Comparison of ENCODE assay signal across 1 cellular context in genomic region chr3:122977645-122978466, GRCh38.
TF ChIP-seq lines count a peak whose summit lies in the region.

No MANE protein-coding gene starts in this region.

TF ChIP-seq in HEK293, 187 proteins besides CTCF, POLR2A, EP300 and RAD21 (continued from another document):
- no peak for TF ChIP-seq ZSCAN4 (tag by site-specific recombination; IDR thresholded peaks at IDR 0.05)
- TF ChIP-seq PRDM1 (tag by site-specific recombination; IDR thresholded peaks at IDR 0.05): no peak
- no peak for TF ChIP-seq ZNF701 (tag by site-specific recombination; IDR thresholded peaks at IDR 0.05)
- no peak for TF ChIP-seq KLF7 (tag by site-specific recombination; IDR thresholded peaks at IDR 0.05; ENCODE audit: borderline replicate concordance)
- TF ChIP-seq, protein P1, sequence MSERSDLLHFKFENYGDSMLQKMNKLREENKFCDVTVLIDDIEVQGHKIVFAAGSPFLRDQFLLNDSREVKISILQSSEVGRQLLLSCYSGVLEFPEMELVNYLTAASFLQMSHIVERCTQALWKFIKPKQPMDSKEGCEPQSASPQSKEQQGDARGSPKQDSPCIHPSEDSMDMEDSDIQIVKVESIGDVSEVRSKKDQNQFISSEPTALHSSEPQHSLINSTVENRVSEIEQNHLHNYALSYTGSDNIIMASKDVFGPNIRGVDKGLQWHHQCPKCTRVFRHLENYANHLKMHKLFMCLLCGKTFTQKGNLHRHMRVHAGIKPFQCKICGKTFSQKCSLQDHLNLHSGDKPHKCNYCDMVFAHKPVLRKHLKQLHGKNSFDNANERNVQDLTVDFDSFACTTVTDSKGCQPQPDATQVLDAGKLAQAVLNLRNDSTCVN (tag by site-specific recombination; optimal IDR thresholded peaks at IDR 0.05): peak; percentile 26
- TF ChIP-seq ZNF184 (tag by site-specific recombination; IDR thresholded peaks at IDR 0.05): peak; percentile 44; the same call in 1 of the 2 replicates
- TF ChIP-seq, protein P2, sequence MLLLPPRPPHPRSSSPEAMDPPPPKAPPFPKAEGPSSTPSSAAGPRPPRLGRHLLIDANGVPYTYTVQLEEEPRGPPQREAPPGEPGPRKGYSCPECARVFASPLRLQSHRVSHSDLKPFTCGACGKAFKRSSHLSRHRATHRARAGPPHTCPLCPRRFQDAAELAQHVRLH (tag by site-specific recombination; IDR thresholded peaks at IDR 0.05): no peak
- no peak for TF ChIP-seq WT1 (tag by site-specific recombination; IDR thresholded peaks at IDR 0.05)
- TF ChIP-seq ZBTB20 (tag by site-specific recombination; IDR thresholded peaks at IDR 0.05): no peak; the same call in 1 of the 2 replicates
- peak; percentile 52; the same call in 1 of the 2 replicates for TF ChIP-seq ZEB2 (tag by site-specific recombination; IDR thresholded peaks at IDR 0.05)
- TF ChIP-seq, protein P3, sequence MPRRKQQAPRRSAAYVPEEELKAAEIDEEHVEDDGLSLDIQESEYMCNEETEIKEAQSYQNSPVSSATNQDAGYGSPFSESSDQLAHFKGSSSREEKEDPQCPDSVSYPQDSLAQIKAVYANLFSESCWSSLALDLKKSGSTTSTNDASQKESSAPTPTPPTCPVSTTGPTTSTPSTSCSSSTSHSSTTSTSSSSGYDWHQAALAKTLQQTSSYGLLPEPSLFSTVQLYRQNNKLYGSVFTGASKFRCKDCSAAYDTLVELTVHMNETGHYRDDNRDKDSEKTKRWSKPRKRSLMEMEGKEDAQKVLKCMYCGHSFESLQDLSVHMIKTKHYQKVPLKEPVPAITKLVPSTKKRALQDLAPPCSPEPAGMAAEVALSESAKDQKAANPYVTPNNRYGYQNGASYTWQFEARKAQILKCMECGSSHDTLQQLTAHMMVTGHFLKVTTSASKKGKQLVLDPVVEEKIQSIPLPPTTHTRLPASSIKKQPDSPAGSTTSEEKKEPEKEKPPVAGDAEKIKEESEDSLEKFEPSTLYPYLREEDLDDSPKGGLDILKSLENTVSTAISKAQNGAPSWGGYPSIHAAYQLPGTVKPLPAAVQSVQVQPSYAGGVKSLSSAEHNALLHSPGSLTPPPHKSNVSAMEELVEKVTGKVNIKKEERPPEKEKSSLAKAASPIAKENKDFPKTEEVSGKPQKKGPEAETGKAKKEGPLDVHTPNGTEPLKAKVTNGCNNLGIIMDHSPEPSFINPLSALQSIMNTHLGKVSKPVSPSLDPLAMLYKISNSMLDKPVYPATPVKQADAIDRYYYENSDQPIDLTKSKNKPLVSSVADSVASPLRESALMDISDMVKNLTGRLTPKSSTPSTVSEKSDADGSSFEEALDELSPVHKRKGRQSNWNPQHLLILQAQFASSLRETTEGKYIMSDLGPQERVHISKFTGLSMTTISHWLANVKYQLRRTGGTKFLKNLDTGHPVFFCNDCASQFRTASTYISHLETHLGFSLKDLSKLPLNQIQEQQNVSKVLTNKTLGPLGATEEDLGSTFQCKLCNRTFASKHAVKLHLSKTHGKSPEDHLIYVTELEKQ (tag by site-specific recombination; IDR thresholded peaks at IDR 0.05; ENCODE audit: borderline replicate concordance): no peak
- TF ChIP-seq ZBTB17 (tag by site-specific recombination; IDR thresholded peaks at IDR 0.05): peak; percentile 86
- no peak for TF ChIP-seq ZNF776 (tag by site-specific recombination; IDR thresholded peaks at IDR 0.05; ENCODE audit: borderline replicate concordance)
- TF ChIP-seq, protein P4, sequence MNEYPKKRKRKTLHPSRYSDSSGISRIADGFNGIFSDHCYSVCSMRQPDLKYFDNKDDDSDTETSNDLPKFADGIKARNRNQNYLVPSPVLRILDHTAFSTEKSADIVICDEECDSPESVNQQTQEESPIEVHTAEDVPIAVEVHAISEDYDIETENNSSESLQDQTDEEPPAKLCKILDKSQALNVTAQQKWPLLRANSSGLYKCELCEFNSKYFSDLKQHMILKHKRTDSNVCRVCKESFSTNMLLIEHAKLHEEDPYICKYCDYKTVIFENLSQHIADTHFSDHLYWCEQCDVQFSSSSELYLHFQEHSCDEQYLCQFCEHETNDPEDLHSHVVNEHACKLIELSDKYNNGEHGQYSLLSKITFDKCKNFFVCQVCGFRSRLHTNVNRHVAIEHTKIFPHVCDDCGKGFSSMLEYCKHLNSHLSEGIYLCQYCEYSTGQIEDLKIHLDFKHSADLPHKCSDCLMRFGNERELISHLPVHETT (tag by site-specific recombination; IDR thresholded peaks at IDR 0.05): no peak
- TF ChIP-seq ZNF837 (tag by site-specific recombination; IDR thresholded peaks at IDR 0.05): no peak
- no peak for TF ChIP-seq ZNF274 (IDR thresholded peaks at IDR 0.05; ENCODE audit: low read length)
- no peak for TF ChIP-seq ZNF274 (tag by site-specific recombination; IDR thresholded peaks at IDR 0.05; ENCODE audit: borderline replicate concordance)
- TF ChIP-seq HOXA7 (CRISPR knock-in tag; IDR thresholded peaks at IDR 0.05; ENCODE audit: borderline replicate concordance): no peak
- TF ChIP-seq ZNF426 (tag by site-specific recombination; IDR thresholded peaks at IDR 0.05): no peak
- TF ChIP-seq OSR2 (tag by site-specific recombination; IDR thresholded peaks at IDR 0.05): no peak
- no peak for TF ChIP-seq SCRT1 (tag by site-specific recombination; IDR thresholded peaks at IDR 0.05; ENCODE audit: borderline replicate concordance)
- TF ChIP-seq ZNF677 (tag by site-specific recombination; IDR thresholded peaks at IDR 0.05): no peak
- TF ChIP-seq SP7 (tag by site-specific recombination; IDR thresholded peaks at IDR 0.05): peak; percentile 42
- TF ChIP-seq MZF1 (tag by site-specific recombination; IDR thresholded peaks at IDR 0.05; ENCODE audit: borderline replicate concordance): no peak
- no peak for TF ChIP-seq ZNF768 (tag by site-specific recombination; IDR thresholded peaks at IDR 0.05)
- no peak for TF ChIP-seq GLI4 (tag by site-specific recombination; IDR thresholded peaks at IDR 0.05)
- TF ChIP-seq, protein P5, sequence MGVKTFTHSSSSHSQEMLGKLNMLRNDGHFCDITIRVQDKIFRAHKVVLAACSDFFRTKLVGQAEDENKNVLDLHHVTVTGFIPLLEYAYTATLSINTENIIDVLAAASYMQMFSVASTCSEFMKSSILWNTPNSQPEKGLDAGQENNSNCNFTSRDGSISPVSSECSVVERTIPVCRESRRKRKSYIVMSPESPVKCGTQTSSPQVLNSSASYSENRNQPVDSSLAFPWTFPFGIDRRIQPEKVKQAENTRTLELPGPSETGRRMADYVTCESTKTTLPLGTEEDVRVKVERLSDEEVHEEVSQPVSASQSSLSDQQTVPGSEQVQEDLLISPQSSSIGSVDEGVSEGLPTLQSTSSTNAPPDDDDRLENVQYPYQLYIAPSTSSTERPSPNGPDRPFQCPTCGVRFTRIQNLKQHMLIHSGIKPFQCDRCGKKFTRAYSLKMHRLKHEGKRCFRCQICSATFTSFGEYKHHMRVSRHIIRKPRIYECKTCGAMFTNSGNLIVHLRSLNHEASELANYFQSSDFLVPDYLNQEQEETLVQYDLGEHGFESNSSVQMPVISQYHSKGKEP (tag by site-specific recombination; IDR thresholded peaks at IDR 0.05): peak; percentile 33; the same call in 1 of the 2 replicates
- no peak for TF ChIP-seq ZNF664 (tag by site-specific recombination; IDR thresholded peaks at IDR 0.05)
- no peak for TF ChIP-seq ZNF747 (tag by site-specific recombination; IDR thresholded peaks at IDR 0.05)
- TF ChIP-seq ZNF596 (tag by site-specific recombination; IDR thresholded peaks at IDR 0.05): no peak
- TF ChIP-seq, protein P6, sequence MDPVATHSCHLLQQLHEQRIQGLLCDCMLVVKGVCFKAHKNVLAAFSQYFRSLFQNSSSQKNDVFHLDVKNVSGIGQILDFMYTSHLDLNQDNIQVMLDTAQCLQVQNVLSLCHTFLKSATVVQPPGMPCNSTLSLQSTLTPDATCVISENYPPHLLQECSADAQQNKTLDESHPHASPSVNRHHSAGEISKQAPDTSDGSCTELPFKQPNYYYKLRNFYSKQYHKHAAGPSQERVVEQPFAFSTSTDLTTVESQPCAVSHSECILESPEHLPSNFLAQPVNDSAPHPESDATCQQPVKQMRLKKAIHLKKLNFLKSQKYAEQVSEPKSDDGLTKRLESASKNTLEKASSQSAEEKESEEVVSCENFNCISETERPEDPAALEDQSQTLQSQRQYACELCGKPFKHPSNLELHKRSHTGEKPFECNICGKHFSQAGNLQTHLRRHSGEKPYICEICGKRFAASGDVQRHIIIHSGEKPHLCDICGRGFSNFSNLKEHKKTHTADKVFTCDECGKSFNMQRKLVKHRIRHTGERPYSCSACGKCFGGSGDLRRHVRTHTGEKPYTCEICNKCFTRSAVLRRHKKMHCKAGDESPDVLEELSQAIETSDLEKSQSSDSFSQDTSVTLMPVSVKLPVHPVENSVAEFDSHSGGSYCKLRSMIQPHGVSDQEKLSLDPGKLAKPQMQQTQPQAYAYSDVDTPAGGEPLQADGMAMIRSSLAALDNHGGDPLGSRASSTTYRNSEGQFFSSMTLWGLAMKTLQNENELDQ (tag by site-specific recombination; IDR thresholded peaks at IDR 0.05; ENCODE audit: low read depth): no peak
- TF ChIP-seq YY1 (tag by site-specific recombination; IDR thresholded peaks at IDR 0.05): no peak
- TF ChIP-seq ZBTB11 (tag by site-specific recombination; conservative IDR thresholded peaks at IDR 0.05; ENCODE audit: low read depth): no peak
- no peak for TF ChIP-seq ZNF10 (tag by site-specific recombination; IDR thresholded peaks at IDR 0.05)
